Comparison of ENCODE assay signal across 22 cellular contexts in genomic region chr3:20097015-20097414, GRCh38. TPM values are rescaled to one million over a fixed set of nuclear protein-coding genes. Genes with fewer than 3 reads are reported as not detected.
DNase-seq lines count a peak whose midpoint lies in the region; ATAC-seq and TF ChIP-seq lines count a peak whose summit lies in the region.
"Had no signal": no experiment of that assay in that cellular context is flagged by ENCODE, and none has a peak within 500 bp of the region (broad histone marks: within the 10 kb centered on the region; RNA-seq: fewer than 3 reads in every experiment).

No MANE protein-coding gene starts in this region.

- no peak overlapping the region for H4K8ac ChIP-seq in H9 (replicated peaks; ENCODE audit: insufficient read length, low read depth, low read length)

- no peaks in the 10 kb centered on the region for H4K20me1 ChIP-seq in H9 (ENCODE audit: control insufficient read depth, insufficient read depth, insufficient read length)
- H4K20me1 ChIP-seq: BLaER1 treated with 17β-estradiol and CSF1 and Interleukin-3, amounts not matched to agents 10 nM and 100 nM had no signal

- H3K4me1 ChIP-seq in esophagus muscularis mucosa (peaks cover 0 to 36% (median 30%) of the 10 kb centered on the region in 4 donors), thyroid gland (peaks cover 26 to 29% of the 10 kb centered on the region in 2 donors), H9 (ENCODE audit: insufficient read depth, low read length) (no peaks in the 10 kb centered on the region)

- H2BK12ac ChIP-seq in H9 (ENCODE audit: insufficient read length, low read depth, low read length): no peak overlapping the region

- H3K4me2 ChIP-seq in H9 (ENCODE audit: insufficient read depth, insufficient read length, low read length): no peak overlapping the region
- H3K4me2 ChIP-seq: BLaER1 treated with 17β-estradiol and CSF1 and Interleukin-3, amounts not matched to agents 10 nM and 100 nM had no signal

- peaks cover 42% of the 10 kb centered on the region for H3K4me1 Mint-ChIP-seq in activated naive CD8-positive, alpha-beta T cell treated with anti-CD3 and anti-CD28 coated beads, Interleukin-2, amount 10 ng/mL, durations not matched to agents 7 days and 5 days
- peaks cover 25% of the 10 kb centered on the region for H3K4me1 Mint-ChIP-seq in activated naive CD8-positive, alpha-beta T cell treated with anti-CD3 and anti-CD28 coated beads, Interleukin-2, amount 50 U/mL, for 24 hours
- H3K4me1 Mint-ChIP-seq in activated T-helper 17 cell treated with anti-CD3 and anti-CD28 coated beads, Interleukin-2, amount 50 U/mL, for 72 hours: peaks cover 45% of the 10 kb centered on the region
- H3K4me1 Mint-ChIP-seq in H9: peaks cover 0 to 9% of the 10 kb centered on the region in 2 experiments; a peak in 1 of 4 replicates

- no peak overlapping the region for H3K56ac ChIP-seq in H9 (ENCODE audit: insufficient read length, low read depth, low read length)

- peaks cover 64% of the 10 kb centered on the region for H3K36me3 Mint-ChIP-seq in activated naive CD8-positive, alpha-beta T cell treated with anti-CD3 and anti-CD28 coated beads, Interleukin-2, amount 10 ng/mL, durations not matched to agents 7 days and 5 days
- peaks cover 26% of the 10 kb centered on the region for H3K36me3 Mint-ChIP-seq in activated naive CD8-positive, alpha-beta T cell treated with anti-CD3 and anti-CD28 coated beads, Interleukin-2, amount 50 U/mL, for 24 hours (ENCODE audit: low read depth)
- H3K36me3 Mint-ChIP-seq in activated T-helper 17 cell treated with anti-CD3 and anti-CD28 coated beads, Interleukin-2, amount 50 U/mL, for 72 hours (ENCODE audit: low read depth): peaks cover 86% of the 10 kb centered on the region
- no peaks in the 10 kb centered on the region for H3K36me3 Mint-ChIP-seq in H9 (ENCODE audit: insufficient read depth in 1 of 3, low read depth in 3 of 3)

- no peak for ATAC-seq in activated naive CD8-positive, alpha-beta T cell treated with anti-CD3 and anti-CD28 coated beads, Interleukin-2, amount 10 ng/mL, durations not matched to agents 7 days and 5 days (ENCODE audit: low read depth)
- ATAC-seq in activated naive CD8-positive, alpha-beta T cell treated with anti-CD3 and anti-CD28 coated beads, Interleukin-2, amount 50 U/mL, for 24 hours: no peak
- no peak for ATAC-seq in activated T-helper 17 cell treated with anti-CD3 and anti-CD28 coated beads, Interleukin-2, amount 50 U/mL, for 72 hours (replicated peaks)
- no peak for ATAC-seq in GM19455 (IDR thresholded peaks at IDR 0.05; ENCODE audit: unreplicated experiment)

- H3K27ac ChIP-seq in esophagus muscularis mucosa (replicated peaks in 1 of 4): peak overlapping the region in 3 of 4 donors; percentile 14 to 61 (median 49)
- H3K27ac ChIP-seq in thyroid gland: peak overlapping the region in 2 of 3 donors; percentile 29 to 71
- no peak overlapping the region for H3K27ac ChIP-seq in H9 (ENCODE audit: insufficient read length, low read depth, low read length)
- H3K27ac ChIP-seq: BLaER1 treated with 17β-estradiol and CSF1 and Interleukin-3, amounts not matched to agents 10 nM and 100 nM; brain microvascular endothelial cell; HL-60; lower lobe of right lung; right atrium auricular region; RWPE1 had no signal

- H2BK5ac ChIP-seq in H9 (ENCODE audit: insufficient read length, low read length): no peak overlapping the region

- H3K9ac ChIP-seq in H9 (ENCODE audit: extremely low read depth, insufficient read length, low read length): no peak overlapping the region
- H3K9ac ChIP-seq: BLaER1 treated with 17β-estradiol and CSF1 and Interleukin-3, amounts not matched to agents 10 nM and 100 nM had no signal

- no peak overlapping the region for H4K5ac ChIP-seq in H9 (ENCODE audit: insufficient read length, low read depth, low read length)

- H3K27me3 ChIP-seq in esophagus muscularis mucosa (no peaks in the 10 kb centered on the region), thyroid gland (no peaks in the 10 kb centered on the region), H9 (ENCODE audit: insufficient read depth, low read length) (no peaks in the 10 kb centered on the region)
- H3K27me3 ChIP-seq: BLaER1 treated with 17β-estradiol and CSF1 and Interleukin-3, amounts not matched to agents 10 nM and 100 nM; brain microvascular endothelial cell; MG63; right atrium auricular region had no signal

- H3K4me3 Mint-ChIP-seq in activated naive CD8-positive, alpha-beta T cell treated with anti-CD3 and anti-CD28 coated beads, Interleukin-2, amount 10 ng/mL, durations not matched to agents 7 days and 5 days: no peak overlapping the region
- H3K4me3 Mint-ChIP-seq in activated naive CD8-positive, alpha-beta T cell treated with anti-CD3 and anti-CD28 coated beads, Interleukin-2, amount 50 U/mL, for 24 hours: no peak overlapping the region
- H3K4me3 Mint-ChIP-seq in activated T-helper 17 cell treated with anti-CD3 and anti-CD28 coated beads, Interleukin-2, amount 50 U/mL, for 72 hours: no peak overlapping the region
- H3K4me3 Mint-ChIP-seq in H9: no peak overlapping the region
- H3K4me3 Mint-ChIP-seq: dendritic cell treated with granulocyte-macrophage colony-stimulating factor and Interleukin-4, amounts not matched to agents 40 ng/mL and 50 ng/mL, for 4 days had no signal

- no peak overlapping the region for H2AK5ac ChIP-seq in H9 (ENCODE audit: insufficient read length, low read length)

- H3K9me3 Mint-ChIP-seq in activated naive CD8-positive, alpha-beta T cell treated with anti-CD3 and anti-CD28 coated beads, Interleukin-2, amount 10 ng/mL, durations not matched to agents 7 days and 5 days: no peaks in the 10 kb centered on the region
- H3K9me3 Mint-ChIP-seq in activated naive CD8-positive, alpha-beta T cell treated with anti-CD3 and anti-CD28 coated beads, Interleukin-2, amount 50 U/mL, for 24 hours: no peaks in the 10 kb centered on the region
- H3K9me3 Mint-ChIP-seq in activated T-helper 17 cell treated with anti-CD3 and anti-CD28 coated beads, Interleukin-2, amount 50 U/mL, for 72 hours: peaks cover 5% of the 10 kb centered on the region
- H3K9me3 Mint-ChIP-seq in H9: no peaks in the 10 kb centered on the region
- H3K9me3 Mint-ChIP-seq: dendritic cell treated with granulocyte-macrophage colony-stimulating factor and Interleukin-4, amounts not matched to agents 40 ng/mL and 50 ng/mL, for 4 days had no signal

- H3K27ac Mint-ChIP-seq in activated naive CD8-positive, alpha-beta T cell treated with anti-CD3 and anti-CD28 coated beads, Interleukin-2, amount 10 ng/mL, durations not matched to agents 7 days and 5 days: peak overlapping the region; percentile 24
- H3K27ac Mint-ChIP-seq in activated naive CD8-positive, alpha-beta T cell treated with anti-CD3 and anti-CD28 coated beads, Interleukin-2, amount 50 U/mL, for 24 hours: no peak overlapping the region
- H3K27ac Mint-ChIP-seq in activated T-helper 17 cell treated with anti-CD3 and anti-CD28 coated beads, Interleukin-2, amount 50 U/mL, for 72 hours: peak overlapping the region; percentile 34
- no peak overlapping the region for H3K27ac Mint-ChIP-seq in H9
- H3K27ac Mint-ChIP-seq: dendritic cell treated with granulocyte-macrophage colony-stimulating factor and Interleukin-4, amounts not matched to agents 40 ng/mL and 50 ng/mL, for 4 days had no signal

- H3K27me3 Mint-ChIP-seq in activated naive CD8-positive, alpha-beta T cell treated with anti-CD3 and anti-CD28 coated beads, Interleukin-2, amount 10 ng/mL, durations not matched to agents 7 days and 5 days: no peaks in the 10 kb centered on the region
- H3K27me3 Mint-ChIP-seq in activated naive CD8-positive, alpha-beta T cell treated with anti-CD3 and anti-CD28 coated beads, Interleukin-2, amount 50 U/mL, for 24 hours: no peaks in the 10 kb centered on the region
- H3K27me3 Mint-ChIP-seq in activated T-helper 17 cell treated with anti-CD3 and anti-CD28 coated beads, Interleukin-2, amount 50 U/mL, for 72 hours: no peaks in the 10 kb centered on the region
- no peaks in the 10 kb centered on the region; the same call in 1 of the 2 replicates for H3K27me3 Mint-ChIP-seq in H9 (ENCODE audit: low read depth)
- H3K27me3 Mint-ChIP-seq: dendritic cell treated with granulocyte-macrophage colony-stimulating factor and Interleukin-4, amounts not matched to agents 40 ng/mL and 50 ng/mL, for 4 days had no signal

- no peaks in the 10 kb centered on the region for H3K9me3 ChIP-seq in esophagus muscularis mucosa
- H3K9me3 ChIP-seq in thyroid gland: no peaks in the 10 kb centered on the region
- H3K9me3 ChIP-seq in H9 (ENCODE audit: control insufficient read depth, low read depth, low read length): no peaks in the 10 kb centered on the region
- H3K9me3 ChIP-seq: BLaER1 treated with 17β-estradiol and CSF1 and Interleukin-3, amounts not matched to agents 10 nM and 100 nM; lower lobe of right lung; MG63; right atrium auricular region had no signal

- no peak overlapping the region for H3K4ac ChIP-seq in H9 (ENCODE audit: low read depth, low read length)

- peaks cover 0 to 29% (median 6%) of the 10 kb centered on the region in 4 donors for H3K36me3 ChIP-seq in esophagus muscularis mucosa
- no peaks in the 10 kb centered on the region for H3K36me3 ChIP-seq in thyroid gland
- H3K36me3 ChIP-seq: brain microvascular endothelial cell, MG63 had no signal

- no peak overlapping the region for H2AFZ ChIP-seq in H9 (ENCODE audit: low read length)

- H3K23ac ChIP-seq in H9 (ENCODE audit: insufficient read length, low read depth, low read length): no peak overlapping the region

- H2BK20ac ChIP-seq in H9 (ENCODE audit: low read depth, low read length, poor library complexity, severe bottlenecking): no peak overlapping the region

- no peak overlapping the region for H4K91ac ChIP-seq in H9 (ENCODE audit: insufficient read length, low read depth, low read length)

- H3K79me1 ChIP-seq in H9 (ENCODE audit: insufficient read depth, low read depth, low read length, poor library complexity, severe bottlenecking): no peaks in the 10 kb centered on the region

- DNase-seq in activated naive CD8-positive, alpha-beta T cell treated with anti-CD3 and anti-CD28 coated beads, Interleukin-2, amount 10 ng/mL, durations not matched to agents 7 days and 5 days: no peak
- no peak for DNase-seq in activated naive CD8-positive, alpha-beta T cell treated with anti-CD3 and anti-CD28 coated beads, Interleukin-2, amount 50 U/mL, for 24 hours
- DNase-seq in esophagus muscularis mucosa (ENCODE audit: extremely low spot score) (no peak), thyroid gland (no peak), H9 (no peak)
- DNase-seq in central memory CD4-positive, alpha-beta T cell: no peak
- DNase-seq: ACHN; activated naive CD4-positive, alpha-beta T cell; brain microvascular endothelial cell; islet precursor cell; lower lobe of right lung; MG63; NCI-H1417 treated with DMSO at 0.1 percent for 48 hours; NCI-H524 treated with DMSO at 0.1 percent for 48 hours; stimulated activated CD4-positive, alpha-beta T cell treated with anti-CD3 and anti-CD28 coated beads, Interleukin-15, amount 100 ng/mL, for 24 hours had no signal

- no peak overlapping the region for H3T11ph ChIP-seq in H9 (ENCODE audit: low read length)

- no peak for TF ChIP-seq CTCF in esophagus muscularis mucosa (IDR thresholded peaks at IDR 0.05)
- TF ChIP-seq CTCF in thyroid gland (IDR thresholded peaks at IDR 0.05): no peak
- TF ChIP-seq CTCF in H9 (conservative IDR thresholded peaks at IDR 0.05): no peak

- H3K79me2 ChIP-seq in H9 (ENCODE audit: insufficient read depth, low read length): no peaks in the 10 kb centered on the region

- H3K4me3 ChIP-seq in esophagus muscularis mucosa: no peak overlapping the region
- H3K4me3 ChIP-seq in thyroid gland (replicated peaks in 1 of 3): no peak overlapping the region
- H3K4me3 ChIP-seq: BLaER1 treated with 17β-estradiol and CSF1 and Interleukin-3, amounts not matched to agents 10 nM and 100 nM; lower lobe of right lung; MG63; right atrium auricular region had no signal

- no peak overlapping the region for H3K18ac ChIP-seq in H9 (ENCODE audit: insufficient read length, low read depth, low read length)

- POLR2A ChIA-PET in activated naive CD8-positive, alpha-beta T cell treated with anti-CD3 and anti-CD28 coated beads, Interleukin-2, amount 10 ng/mL, durations not matched to agents 7 days and 5 days (lab: Charles Lee): interaction anchor here (1.6 kb wide), 1 partner anchor 55 kb away, joined by 7 read pairs; no protein-coding TSS in a partner anchor

- WGBS in esophagus muscularis mucosa: 13% methylated on average over 1 of the region's 1 CpG
- 18 to 44% methylated on average over 1 of the region's 1 CpG for WGBS in thyroid gland, 2 donors
- WGBS in H9 (ENCODE audit: extremely low coverage, insufficient read length, low lambda C conversion rate): no CpG with 5 or more reads among the region's 1 CpG

- H2BK120ac ChIP-seq in H9 (ENCODE audit: low read depth, low read length, poor library complexity, severe bottlenecking): no peak overlapping the region

- H3K14ac ChIP-seq in H9 (ENCODE audit: insufficient read depth, low read length): no peak overlapping the region

- TF ChIP-seq POLR2A in esophagus muscularis mucosa (IDR thresholded peaks at IDR 0.05; ENCODE audit: low read depth) (no peak), thyroid gland (IDR thresholded peaks at IDR 0.05) (peak in 1 of 2 donors; percentile 9)

- TF ChIP-seq EP300 in esophagus muscularis mucosa (IDR thresholded peaks at IDR 0.05): no peak

- intact Hi-C loops in esophagus muscularis mucosa (cut with DNase I): loop anchor here (5.0 kb wide), 1 partner anchor 55 kb away; the partner anchor contains the start of gene KAT2B
- intact Hi-C loops in thyroid gland (cut with DNase I): no loop called here

- no peak overlapping the region for H2BK15ac ChIP-seq in H9 (ENCODE audit: low read depth, low read length)

- H3K23me2 ChIP-seq in H9 (ENCODE audit: insufficient read length, low read depth, low read length, poor library complexity, severe bottlenecking): no peaks in the 10 kb centered on the region

RNA-seq across cellular contexts. Expression of gene KAT2B, which starts 56.8 kb away (rescaled TPM):
- total RNA-seq in activated naive CD8-positive, alpha-beta T cell treated with anti-CD3 and anti-CD28 coated beads, Interleukin-2, amount 10 ng/mL, durations not matched to agents 7 days and 5 days: 100 to 1,000 TPM in 1 of 2 experiments, 10 to 100 TPM in 1; 97.8 to 108 TPM
- 100 to 1,000 TPM; 109 to 143 TPM for total RNA-seq in activated T-helper 17 cell treated with anti-CD3 and anti-CD28 coated beads, Interleukin-2, amount 50 U/mL, for 72 hours
- total RNA-seq in esophagus muscularis mucosa (10 to 100 TPM; 37.8 to 58.5 (median 49.5) TPM), thyroid gland (100 to 1,000 TPM in 1 of 4 donors, 10 to 100 TPM in 3; 57.2 to 122 (median 74.9) TPM), H9 (2021) (5.7 and 6.3 TPM in 2 replicates)

Comparison
In these comparisons a context has a peak if more than half of its experiments do, and no peak if none do; other contexts are left out.
1. H3K27ac Mint-ChIP-seq: peak in activated naive CD8-positive, alpha-beta T cell treated with anti-CD3 and anti-CD28 coated beads, Interleukin-2, amount 10 ng/mL, durations not matched to agents 7 days and 5 days (single experiment) and activated T-helper 17 cell treated with anti-CD3 and anti-CD28 coated beads, Interleukin-2, amount 50 U/mL, for 72 hours (single experiment); none in activated naive CD8-positive, alpha-beta T cell treated with anti-CD3 and anti-CD28 coated beads, Interleukin-2, amount 50 U/mL, for 24 hours (single experiment) and H9 (0 of 3).